In the genomic region with DNA sequence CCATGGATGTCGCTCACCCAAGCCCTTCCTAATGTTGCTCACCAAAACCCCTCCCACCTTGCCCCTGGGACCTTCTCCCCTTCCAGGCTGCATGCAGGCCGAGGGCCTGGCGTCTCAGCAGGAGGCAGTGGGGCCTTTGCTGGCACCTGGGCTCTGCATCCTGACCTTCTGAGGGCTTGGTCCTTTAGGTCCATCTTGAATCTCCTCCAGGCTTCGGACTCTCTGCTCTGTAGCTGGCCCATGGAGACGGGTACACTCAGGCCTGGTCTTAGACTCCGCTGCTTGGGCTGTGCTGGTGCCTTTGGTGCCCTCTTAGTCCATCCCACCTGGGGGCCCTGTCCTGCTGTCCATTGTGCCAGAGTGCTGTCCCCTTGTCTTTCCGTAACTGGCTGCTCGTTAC, we compare ENCODE assay signal across 15 cellular contexts. TPM values are rescaled to one million over a fixed set of nuclear protein-coding genes. Genes with fewer than 3 reads are reported as not detected.
DNase-seq lines count a peak whose midpoint lies in the region; ATAC-seq and TF ChIP-seq lines count a peak whose summit lies in the region.
"Had no signal": no experiment of that assay in that cellular context is flagged by ENCODE, and none has a peak within 500 bp of the region (broad histone marks: within the 10 kb centered on the region; RNA-seq: fewer than 3 reads in every experiment).

No MANE protein-coding gene starts in this region.

- no peak overlapping the region for H3K4me3 Mint-ChIP-seq in stimulated activated naive CD8-positive, alpha-beta T cell treated with anti-CD3 and anti-CD28 coated beads, Interleukin-15, Interleukin-2, amounts not matched to agents 100 ng/mL and 50 ng/mL, for 24 hours
- no peak overlapping the region for H3K4me3 Mint-ChIP-seq in dendritic cell treated with granulocyte-macrophage colony-stimulating factor and Interleukin-4, amounts not matched to agents 40 ng/mL and 50 ng/mL, for 4 days
- H3K4me3 Mint-ChIP-seq in type B pancreatic cell (no peak overlapping the region), WTC11 (no peak overlapping the region)
- H3K4me3 Mint-ChIP-seq: activated naive CD4-positive, alpha-beta T cell treated with anti-CD3 and anti-CD28 coated beads, Interleukin-2, amount 10 ng/mL, durations not matched to agents 7 days and 5 days had no signal

- peak overlapping the region; percentile 79 for H3K4me3 ChIP-seq in OCI-LY3 (ENCODE audit: low read length)
- H3K4me3 ChIP-seq: lung had no signal

- no peak overlapping the region for H2AFZ ChIP-seq in OCI-LY3 (ENCODE audit: low read depth, low read length)

- peaks cover 65% of the 10 kb centered on the region for H4K20me1 ChIP-seq in OCI-LY3 (ENCODE audit: insufficient read depth, low read length)

- peaks cover 93% of the 10 kb centered on the region for H3K4me1 Mint-ChIP-seq in stimulated activated naive CD8-positive, alpha-beta T cell treated with anti-CD3 and anti-CD28 coated beads, Interleukin-15, Interleukin-2, amounts not matched to agents 100 ng/mL and 50 ng/mL, for 24 hours (ENCODE audit: low read depth)
- peaks cover 76% of the 10 kb centered on the region for H3K4me1 Mint-ChIP-seq in dendritic cell treated with granulocyte-macrophage colony-stimulating factor and Interleukin-4, amounts not matched to agents 40 ng/mL and 50 ng/mL, for 4 days (ENCODE audit: low read depth)
- H3K4me1 Mint-ChIP-seq in type B pancreatic cell (ENCODE audit: unreplicated experiment) (peaks cover 73% of the 10 kb centered on the region), WTC11 (peaks cover 72% of the 10 kb centered on the region)

- no peak for DNase-seq in stimulated activated naive CD8-positive, alpha-beta T cell treated with anti-CD3 and anti-CD28 coated beads, Interleukin-15, Interleukin-2, amounts not matched to agents 100 U/mL and 50 U/mL, for 24 hours
- DNase-seq in type B pancreatic cell (ENCODE audit: extremely low spot score, unreplicated experiment), result no peak
- DNase-seq in WTC11 (ENCODE audit: low spot score), result no peak
- DNase-seq: activated CD8-positive, alpha-beta memory T cell treated with anti-CD3 and anti-CD28 coated beads, Interleukin-2, amount 50 U/mL, for 4 hours; activated naive CD4-positive, alpha-beta T cell treated with anti-CD3 and anti-CD28 coated beads, Interleukin-2, amount 10 ng/mL, durations not matched to agents 7 days and 5 days; cortex of kidney; NCI-H146; NCI-H226 had no signal

- no peaks in the 10 kb centered on the region for H3K27me3 Mint-ChIP-seq in stimulated activated naive CD8-positive, alpha-beta T cell treated with anti-CD3 and anti-CD28 coated beads, Interleukin-15, Interleukin-2, amounts not matched to agents 100 ng/mL and 50 ng/mL, for 24 hours
- no peaks in the 10 kb centered on the region for H3K27me3 Mint-ChIP-seq in dendritic cell treated with granulocyte-macrophage colony-stimulating factor and Interleukin-4, amounts not matched to agents 40 ng/mL and 50 ng/mL, for 4 days
- H3K27me3 Mint-ChIP-seq in type B pancreatic cell, result no peaks in the 10 kb centered on the region
- no peaks in the 10 kb centered on the region for H3K27me3 Mint-ChIP-seq in WTC11 (ENCODE audit: low read depth)
- H3K27me3 Mint-ChIP-seq: activated naive CD4-positive, alpha-beta T cell treated with anti-CD3 and anti-CD28 coated beads, Interleukin-2, amount 10 ng/mL, durations not matched to agents 7 days and 5 days had no signal

- POLR2A ChIA-PET in WTC11 (lab: Charles Lee), result no interaction called here

- no peaks in the 10 kb centered on the region for H3K9me3 Mint-ChIP-seq in stimulated activated naive CD8-positive, alpha-beta T cell treated with anti-CD3 and anti-CD28 coated beads, Interleukin-15, Interleukin-2, amounts not matched to agents 100 ng/mL and 50 ng/mL, for 24 hours
- H3K9me3 Mint-ChIP-seq in dendritic cell treated with granulocyte-macrophage colony-stimulating factor and Interleukin-4, amounts not matched to agents 40 ng/mL and 50 ng/mL, for 4 days, result no peaks in the 10 kb centered on the region
- H3K9me3 Mint-ChIP-seq in type B pancreatic cell, result no peaks in the 10 kb centered on the region
- no peaks in the 10 kb centered on the region for H3K9me3 Mint-ChIP-seq in WTC11
- H3K9me3 Mint-ChIP-seq: activated naive CD4-positive, alpha-beta T cell treated with anti-CD3 and anti-CD28 coated beads, Interleukin-2, amount 10 ng/mL, durations not matched to agents 7 days and 5 days had no signal

- peaks cover 63% of the 10 kb centered on the region for H3K4me1 ChIP-seq in OCI-LY3 (ENCODE audit: low read length)

- peak overlapping the region; percentile 53 for H3K9ac ChIP-seq in OCI-LY3 (ENCODE audit: low read length)

- no peaks in the 10 kb centered on the region for H3K27me3 ChIP-seq in OCI-LY3 (ENCODE audit: low read depth, low read length)

- H3K36me3 ChIP-seq in OCI-LY3 (replicated peaks; ENCODE audit: low read depth, low read length), result peaks cover 27% of the 10 kb centered on the region

- intact Hi-C loops in dendritic cell treated with granulocyte-macrophage colony-stimulating factor and Interleukin-4, amounts not matched to agents 40 ng/mL and 50 ng/mL, for 4 days (cut with micrococcal nuclease), result no loop called here

- peaks cover 52% of the 10 kb centered on the region for H3K36me3 Mint-ChIP-seq in stimulated activated naive CD8-positive, alpha-beta T cell treated with anti-CD3 and anti-CD28 coated beads, Interleukin-15, Interleukin-2, amounts not matched to agents 100 ng/mL and 50 ng/mL, for 24 hours (ENCODE audit: low read depth)
- H3K36me3 Mint-ChIP-seq in dendritic cell treated with granulocyte-macrophage colony-stimulating factor and Interleukin-4, amounts not matched to agents 40 ng/mL and 50 ng/mL, for 4 days (ENCODE audit: low read depth), result peaks cover 53% of the 10 kb centered on the region
- H3K36me3 Mint-ChIP-seq in type B pancreatic cell, result peaks cover 11% of the 10 kb centered on the region
- peaks cover 3% of the 10 kb centered on the region; the same call in 1 of the 2 replicates for H3K36me3 Mint-ChIP-seq in WTC11

- peaks cover 95% of the 10 kb centered on the region for H3K79me2 ChIP-seq in OCI-LY3 (ENCODE audit: low read length)

- TF ChIP-seq CTCF in OCI-LY3 (IDR thresholded peaks at IDR 0.05; ENCODE audit: low read depth, low read length) (no peak), type B pancreatic cell (conservative IDR thresholded peaks at IDR 0.05) (no peak), WTC11 (IDR thresholded peaks at IDR 0.05) (no peak)

- H3K9me3 ChIP-seq in OCI-LY3 (ENCODE audit: insufficient read depth, low read length), result no peaks in the 10 kb centered on the region

- H3K4me2 ChIP-seq in OCI-LY3 (ENCODE audit: low read length), result peak overlapping the region; percentile 99

- CTCF ChIA-PET in WTC11 (lab: Charles Lee), result interaction anchor here (1.1 kb wide), 1 partner anchor 18 kb away, joined by 3 read pairs; no protein-coding TSS in a partner anchor

- H3K27ac Mint-ChIP-seq in stimulated activated naive CD8-positive, alpha-beta T cell treated with anti-CD3 and anti-CD28 coated beads, Interleukin-15, Interleukin-2, amounts not matched to agents 100 ng/mL and 50 ng/mL, for 24 hours, result peak overlapping the region; percentile 10
- H3K27ac Mint-ChIP-seq in dendritic cell treated with granulocyte-macrophage colony-stimulating factor and Interleukin-4, amounts not matched to agents 40 ng/mL and 50 ng/mL, for 4 days, result peak overlapping the region; percentile 23
- H3K27ac Mint-ChIP-seq in type B pancreatic cell, result peak overlapping the region; percentile 68
- H3K27ac Mint-ChIP-seq in WTC11, result no peak overlapping the region; the same call in 1 of the 2 replicates

- H3K27ac ChIP-seq in OCI-LY3 (ENCODE audit: low read length), result peak overlapping the region; percentile 95

- ATAC-seq in stimulated activated naive CD8-positive, alpha-beta T cell treated with anti-CD3 and anti-CD28 coated beads, Interleukin-15, Interleukin-2, amounts not matched to agents 100 U/mL and 50 U/mL, for 24 hours, result no peak
- ATAC-seq in GM21825 (IDR thresholded peaks at IDR 0.05; ENCODE audit: unreplicated experiment) (no peak), WTC11 (no peak), GM21723 (IDR thresholded peaks at IDR 0.05; ENCODE audit: unreplicated experiment) (no peak)
- ATAC-seq: Right ventricle myocardium inferior had no signal

TF ChIP-seq in WTC11, 78 proteins besides CTCF, POLR2A, EP300 and RAD21:
- TF ChIP-seq ZNF232 (CRISPR knock-in tag; IDR thresholded peaks at IDR 0.05), result no peak
- TF ChIP-seq JAZF1 (CRISPR knock-in tag; IDR thresholded peaks at IDR 0.05), result no peak
- no peak for TF ChIP-seq FOXJ3 (CRISPR knock-in tag; IDR thresholded peaks at IDR 0.05; ENCODE audit: borderline replicate concordance)
- TF ChIP-seq, protein P1, sequence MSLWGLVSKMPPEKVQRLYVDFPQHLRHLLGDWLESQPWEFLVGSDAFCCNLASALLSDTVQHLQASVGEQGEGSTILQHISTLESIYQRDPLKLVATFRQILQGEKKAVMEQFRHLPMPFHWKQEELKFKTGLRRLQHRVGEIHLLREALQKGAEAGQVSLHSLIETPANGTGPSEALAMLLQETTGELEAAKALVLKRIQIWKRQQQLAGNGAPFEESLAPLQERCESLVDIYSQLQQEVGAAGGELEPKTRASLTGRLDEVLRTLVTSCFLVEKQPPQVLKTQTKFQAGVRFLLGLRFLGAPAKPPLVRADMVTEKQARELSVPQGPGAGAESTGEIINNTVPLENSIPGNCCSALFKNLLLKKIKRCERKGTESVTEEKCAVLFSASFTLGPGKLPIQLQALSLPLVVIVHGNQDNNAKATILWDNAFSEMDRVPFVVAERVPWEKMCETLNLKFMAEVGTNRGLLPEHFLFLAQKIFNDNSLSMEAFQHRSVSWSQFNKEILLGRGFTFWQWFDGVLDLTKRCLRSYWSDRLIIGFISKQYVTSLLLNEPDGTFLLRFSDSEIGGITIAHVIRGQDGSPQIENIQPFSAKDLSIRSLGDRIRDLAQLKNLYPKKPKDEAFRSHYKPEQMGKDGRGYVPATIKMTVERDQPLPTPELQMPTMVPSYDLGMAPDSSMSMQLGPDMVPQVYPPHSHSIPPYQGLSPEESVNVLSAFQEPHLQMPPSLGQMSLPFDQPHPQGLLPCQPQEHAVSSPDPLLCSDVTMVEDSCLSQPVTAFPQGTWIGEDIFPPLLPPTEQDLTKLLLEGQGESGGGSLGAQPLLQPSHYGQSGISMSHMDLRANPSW (CRISPR knock-in tag; conservative IDR thresholded peaks at IDR 0.05; ENCODE audit: low read depth), result no peak
- no peak for TF ChIP-seq PRRX2 (CRISPR knock-in tag; IDR thresholded peaks at IDR 0.05)
- no peak for TF ChIP-seq TEAD4 (CRISPR knock-in tag; IDR thresholded peaks at IDR 0.05)
- no peak for TF ChIP-seq NFYB (CRISPR knock-in tag; conservative IDR thresholded peaks at IDR 0.05; ENCODE audit: low read depth)
- no peak for TF ChIP-seq ZNF317 (CRISPR knock-in tag; IDR thresholded peaks at IDR 0.05; ENCODE audit: borderline replicate concordance, low read depth)
- no peak for TF ChIP-seq CREM (CRISPR knock-in tag; IDR thresholded peaks at IDR 0.05)

RNA-seq across cellular contexts. Expression of a gene that starts 14.0 kb away (rescaled TPM):
- total RNA-seq in type B pancreatic cell (ENCODE audit: low replicate concordance) (21.7 and 34.1 TPM in 2 replicates), WTC11 (2021) (28.7 to 29.4 TPM (median 29.2 TPM) in 3 replicates)
